Comparison of ENCODE assay signal across 7 cellular contexts in genomic region chr1:1833916-1834325, GRCh38. TPM values are rescaled to one million over a fixed set of nuclear protein-coding genes. Genes with fewer than 3 reads are reported as not detected.
DNase-seq lines count a peak whose midpoint lies in the region; ATAC-seq and TF ChIP-seq lines count a peak whose summit lies in the region.

No MANE protein-coding gene starts in this region.

- ATAC-seq in GM19467 (IDR thresholded peaks at IDR 0.05; ENCODE audit: unreplicated experiment) = peak; percentile 65
- ATAC-seq in GM18909 (IDR thresholded peaks at IDR 0.05; ENCODE audit: poor library complexity, unreplicated experiment) = no peak
- ATAC-seq in HG02870 (IDR thresholded peaks at IDR 0.05; ENCODE audit: unreplicated experiment) = no peak

- H3K27me3 ChIP-seq in prostate gland (replicated peaks; ENCODE audit: insufficient read depth) = no peaks in the 10 kb centered on the region

- no peaks in the 10 kb centered on the region for H3K36me3 ChIP-seq in prostate gland

- peaks cover 12% of the 10 kb centered on the region for H3K4me1 ChIP-seq in prostate gland (replicated peaks)

- TF ChIP-seq CTCF in epithelial cell of proximal tubule (conservative IDR thresholded peaks at IDR 0.05; ENCODE audit: low read depth, low read length) = no peak
- no peak for TF ChIP-seq CTCF in prostate gland (IDR thresholded peaks at IDR 0.05)

- intact Hi-C loops in prostate gland (cut with DNase I) = no loop called here

- no peak for TF ChIP-seq POLR2A in prostate gland (IDR thresholded peaks at IDR 0.05)

- peak overlapping the region; percentile 29 to 35 for H3K27ac ChIP-seq in prostate gland

- WGBS in prostate gland = 36% methylated on average over 6 of the region's 6 CpGs

- H3K9me3 ChIP-seq in prostate gland = no peaks in the 10 kb centered on the region

- H3K4me3 ChIP-seq in epithelial cell of proximal tubule (ENCODE audit: low read depth, low read length) = no peak overlapping the region
- H3K4me3 ChIP-seq in prostate gland = no peak overlapping the region

- peak; percentile 55 for DNase-seq in HK-2 (ENCODE audit: unreplicated experiment)
- peak; percentile 41 for DNase-seq in epithelial cell of proximal tubule (ENCODE audit: low read depth)
- no peak for DNase-seq in prostate gland (ENCODE audit: low spot score)
- DNase-seq in NK-92 treated with Interleukin-12 subunit alpha and Interleukin-12 subunit beta, amount 100 ng/mL, for 24 hours (lab: John Stamatoyannopoulos, UW) = no peak

RNA-seq across cellular contexts. Expression of gene NADK, which starts 55.7 kb away (rescaled TPM):
- total RNA-seq in epithelial cell of proximal tubule = 48.8 and 55.6 TPM in 2 replicates
- 10 to 100 TPM; 64.5 to 91.1 TPM for total RNA-seq in prostate gland

RNA-seq across cellular contexts. Expression of gene GNB1, which starts 57.0 kb away (rescaled TPM):
- 179 and 200 TPM in 2 replicates for total RNA-seq in epithelial cell of proximal tubule
- total RNA-seq in prostate gland = 100 to 1,000 TPM; 163 to 233 TPM

Comparison
In these comparisons a context has a peak if more than half of its experiments do, and no peak if none do; other contexts are left out.
1. DNase-seq: peak in HK-2 (single experiment) and epithelial cell of proximal tubule (single experiment); none in prostate gland (single experiment) and NK-92 treated with Interleukin-12 subunit alpha and Interleukin-12 subunit beta, amount 100 ng/mL, for 24 hours (single experiment).